In the genomic region with DNA sequence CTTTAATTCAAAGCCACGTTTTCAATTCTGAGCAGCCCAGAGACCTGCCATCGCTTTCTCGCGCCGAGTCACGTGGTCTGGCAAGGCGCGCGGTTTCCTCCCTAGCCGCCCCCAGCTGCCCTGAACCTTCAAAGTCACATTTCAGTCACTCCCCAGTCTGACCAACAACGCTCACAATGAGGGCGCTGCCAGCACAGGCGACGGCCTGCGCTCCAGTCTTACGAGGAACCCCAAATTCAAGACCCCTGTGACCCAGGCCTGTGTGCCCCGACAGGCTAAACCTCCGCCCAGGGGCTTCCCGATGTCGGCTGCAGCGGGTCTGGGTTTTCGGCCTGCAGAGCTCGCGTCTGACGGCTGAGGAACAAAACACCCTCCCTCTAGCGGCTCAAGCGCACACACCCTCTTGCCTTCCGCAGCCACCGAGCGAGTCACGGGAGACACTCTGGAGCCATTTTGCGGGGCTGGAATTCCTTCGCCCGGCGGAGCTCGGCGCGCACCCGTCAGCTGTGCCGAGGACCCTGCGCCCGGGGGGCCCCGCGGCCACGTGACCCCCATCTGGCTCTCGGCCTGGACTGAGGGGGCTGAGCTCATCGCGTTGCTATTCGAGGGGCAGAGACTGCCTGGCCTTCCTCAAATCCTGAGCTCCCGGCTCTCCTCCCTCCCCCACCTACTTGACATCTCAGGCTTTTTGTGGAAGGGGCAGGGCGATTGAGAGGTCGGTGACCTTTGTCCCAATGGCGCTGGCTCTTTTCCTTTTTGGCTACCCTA, we compare ENCODE assay signal across 8 cellular contexts.
A peak's percentile ranks its signal among the peaks of the same experiment; 100 is the strongest.
DNase-seq lines count a peak whose midpoint lies in the region; ATAC-seq and TF ChIP-seq lines count a peak whose summit lies in the region.

No MANE protein-coding gene starts in this region.

- H3K4me2 ChIP-seq in IMR-90 (ENCODE audit: low read depth, low read length) (peak overlapping the region; percentile 84), SU-DHL-6 (ENCODE audit: low read depth, low read length, poor library complexity, severe bottlenecking) (peak overlapping the region; percentile 53), trophoblast cell (ENCODE audit: low read length) (peak overlapping the region; percentile 37)

- H3K27me3 ChIP-seq in IMR-90 (ENCODE audit: control insufficient read depth, insufficient read depth, low read length) (no peaks in the 10 kb centered on the region), SU-DHL-6 (ENCODE audit: low read length) (no peaks in the 10 kb centered on the region), adipocyte (replicated peaks; ENCODE audit: control insufficient read depth, insufficient read depth, low read length) (no peaks in the 10 kb centered on the region), heart right ventricle (no peaks in the 10 kb centered on the region), trophoblast cell (ENCODE audit: insufficient read depth, low read length) (no peaks in the 10 kb centered on the region), tibial artery (no peaks in the 10 kb centered on the region)

- H2BK20ac ChIP-seq in IMR-90 (ENCODE audit: low read depth, low read length) = peak overlapping the region; percentile 60

- DNase-seq in DMS153 (lab: John Stamatoyannopoulos, UW) (peak; percentile 50), IMR-90 (peak; percentile 92), adipocyte (ENCODE audit: low read depth) (peak; percentile 94), heart right ventricle (peak; percentile 88 to 93), trophoblast cell (peak; percentile 89 to 92), tibial artery (peak; percentile 85 to 94)

- no peaks in the 10 kb centered on the region for H4K20me1 ChIP-seq in IMR-90 (ENCODE audit: insufficient read depth, low read length)
- H4K20me1 ChIP-seq in SU-DHL-6 (ENCODE audit: low read depth, low read length) = no peaks in the 10 kb centered on the region

- in situ Hi-C loops in IMR-90 (cut with MboI; ENCODE audit: low sequenced_read_pairs) = no loop called here

- H2BK120ac ChIP-seq in IMR-90 (ENCODE audit: low read depth, low read length) (peak overlapping the region; percentile 87), trophoblast cell (ENCODE audit: insufficient read depth, low read length, poor library complexity) (peak overlapping the region; percentile 98)

- peak overlapping the region; percentile 84 to 92 for H4K8ac ChIP-seq in IMR-90 (ENCODE audit: low read depth in 2 of 2, low read length in 2 of 2)
- H4K8ac ChIP-seq in trophoblast cell (ENCODE audit: low read depth, low read length) = peak overlapping the region; percentile 92

- peak overlapping the region; percentile 85; the same call in 2 of the 3 replicates for H2BK15ac ChIP-seq in IMR-90 (ENCODE audit: low read depth, low read length)

- dilution Hi-C loops in IMR-90 (cut with HindIII; ENCODE audit: low sequenced_read_pairs, unreplicated experiment) = no loop called here

- H3K9me3 ChIP-seq in IMR-90 (ENCODE audit: control insufficient read depth, insufficient read depth, low read length) (no peaks in the 10 kb centered on the region), SU-DHL-6 (ENCODE audit: insufficient read depth, low read length) (no peaks in the 10 kb centered on the region), adipocyte (ENCODE audit: control insufficient read depth, low read length) (no peaks in the 10 kb centered on the region), heart right ventricle (no peaks in the 10 kb centered on the region), trophoblast cell (ENCODE audit: insufficient read depth, low read depth, low read length) (no peaks in the 10 kb centered on the region), tibial artery (no peaks in the 10 kb centered on the region)

- H4K91ac ChIP-seq in IMR-90 (ENCODE audit: insufficient read depth, low read depth, low read length) (peak overlapping the region; percentile 95), trophoblast cell (ENCODE audit: low read depth, low read length) (peak overlapping the region; percentile 100)

- peak; percentile 93 for ATAC-seq in GM21529 (IDR thresholded peaks at IDR 0.05; ENCODE audit: unreplicated experiment)
- ATAC-seq in IMR-90 (ENCODE audit: low read depth) = peak; percentile 91
- peak; percentile 88 to 94 (median 92) for ATAC-seq in heart right ventricle

- 5% methylated on average over 10 of the region's 53 CpGs; no CpG with 5 or more reads in 1 of the 2 experiments for WGBS in IMR-90 (ENCODE audit: extremely low coverage in 2 of 2, insufficient read length in 1 of 2), 2 experiments
- WGBS in heart right ventricle, 2 donors = 1% methylated on average over 53 of the region's 53 CpGs
- WGBS in trophoblast cell (ENCODE audit: extremely low coverage, insufficient coverage, insufficient read length) = no CpG with 5 or more reads among the region's 53 CpGs

- H3K9me2 ChIP-seq in SU-DHL-6 (replicated peaks; ENCODE audit: insufficient read depth, low read length) = no peaks in the 10 kb centered on the region

- peak overlapping the region; percentile 93 for H3K4ac ChIP-seq in IMR-90 (ENCODE audit: low read depth, low read length)
- peak overlapping the region; percentile 92 for H3K4ac ChIP-seq in trophoblast cell (ENCODE audit: low read depth, low read length)

- peak overlapping the region; percentile 86 for H4K5ac ChIP-seq in IMR-90 (ENCODE audit: low read depth, low read length)

- H3K4me3 ChIP-seq in IMR-90 (ENCODE audit: insufficient read depth, low read depth, low read length) (peak overlapping the region; percentile 43), SU-DHL-6 (ENCODE audit: insufficient read depth, low read length, poor library complexity, severe bottlenecking) (peak overlapping the region; percentile 13), adipocyte (ENCODE audit: low read length) (peak overlapping the region; percentile 68), heart right ventricle (peak overlapping the region; percentile 12 to 60 (median 56)), trophoblast cell (ENCODE audit: low read depth, low read length) (no peak overlapping the region), tibial artery (peak overlapping the region; percentile 52 to 61)

- peak overlapping the region; percentile 78; the same call in 1 of the 2 replicates for H3K56ac ChIP-seq in IMR-90 (ENCODE audit: extremely low read depth, insufficient read depth, low read length)

- H3K23ac ChIP-seq in IMR-90 (ENCODE audit: low read depth, low read length) (peak overlapping the region; percentile 90), trophoblast cell (ENCODE audit: low read length) (no peak overlapping the region)

- no peaks in the 10 kb centered on the region for H3F3A ChIP-seq in SU-DHL-6 (ENCODE audit: insufficient read depth)

- no peak for TF ChIP-seq POLR2A in IMR-90 (IDR thresholded peaks at IDR 0.05; ENCODE audit: low read depth, low read length)

- H2AFZ ChIP-seq in IMR-90 (replicated peaks; ENCODE audit: low read length, poor library complexity) (peak overlapping the region; percentile 93), SU-DHL-6 (ENCODE audit: low read depth, low read length, severe bottlenecking) (peak overlapping the region; percentile 50), trophoblast cell (ENCODE audit: insufficient read depth, low read length, poor library complexity) (peak overlapping the region; percentile 56)

- TF ChIP-seq CTCF in IMR-90 (conservative IDR thresholded peaks at IDR 0.05; ENCODE audit: low read depth, low read length) (peak; percentile 68), SU-DHL-6 (IDR thresholded peaks at IDR 0.05; ENCODE audit: insufficient read depth, low read length, poor library complexity, severe bottlenecking) (no peak), heart right ventricle (IDR thresholded peaks at IDR 0.05) (peak; percentile 60 to 85 (median 69)), tibial artery (IDR thresholded peaks at IDR 0.05) (peak; percentile 67 to 84)

- peak overlapping the region; percentile 81 for H3K14ac ChIP-seq in IMR-90 (replicated peaks; ENCODE audit: low read depth, low read length)
- H3K14ac ChIP-seq in trophoblast cell (ENCODE audit: low read length) = peak overlapping the region; percentile 92

- TF ChIP-seq RAD21 in IMR-90 (IDR thresholded peaks at IDR 0.05; ENCODE audit: low read length) = peak; percentile 57

- POLR2A ChIA-PET in IMR-90 (lab: Charles Lee; ENCODE audit: unreplicated experiment) = interaction anchor here (0.9 kb wide), 1 partner anchor 700 kb away, joined by 5 read pairs; no protein-coding TSS in a partner anchor

- peak overlapping the region; percentile 85 for H2BK5ac ChIP-seq in IMR-90 (ENCODE audit: low read depth, low read length, poor library complexity, severe bottlenecking)
- H2BK5ac ChIP-seq in trophoblast cell (ENCODE audit: low read depth, low read length, poor library complexity) = peak overlapping the region; percentile 98

- peak overlapping the region; percentile 75 for H2BK12ac ChIP-seq in trophoblast cell (ENCODE audit: low read length)

- H3K27ac ChIP-seq in IMR-90 (ENCODE audit: insufficient read depth, low read length) = peak overlapping the region; percentile 86
- no peak overlapping the region for H3K27ac ChIP-seq in SU-DHL-6 (ENCODE audit: low read depth, low read length)
- peak overlapping the region; percentile 90 to 99 (median 95) for H3K27ac ChIP-seq in heart right ventricle
- H3K27ac ChIP-seq in trophoblast cell (ENCODE audit: low read depth, low read length) = peak overlapping the region; percentile 95
- H3K27ac ChIP-seq in tibial artery = peak overlapping the region; percentile 89 to 95

- peaks cover 20% of the 10 kb centered on the region for H3K4me1 ChIP-seq in IMR-90 (ENCODE audit: control insufficient read depth, insufficient read depth, low read length)
- H3K4me1 ChIP-seq in adipocyte (ENCODE audit: control insufficient read depth, insufficient read depth, low read length) = peaks cover 49% of the 10 kb centered on the region
- H3K4me1 ChIP-seq in heart right ventricle = peaks cover 4 to 43% (median 33%) of the 10 kb centered on the region in 9 donors
- H3K4me1 ChIP-seq in trophoblast cell (ENCODE audit: control insufficient read depth in 1 of 2, insufficient read depth in 2 of 2, low read length in 2 of 2) = peaks cover 15 to 23% of the 10 kb centered on the region in 2 experiments
- H3K4me1 ChIP-seq in tibial artery = peaks cover 0 to 42% (median 26%) of the 10 kb centered on the region in 4 donors

- H3K79me2 ChIP-seq in SU-DHL-6 (ENCODE audit: insufficient read depth, low read length) (no peaks in the 10 kb centered on the region), trophoblast cell (ENCODE audit: control insufficient read depth, insufficient read depth, low read length, poor library complexity) (peaks cover 11% of the 10 kb centered on the region)

- H3K9me1 ChIP-seq in IMR-90 (ENCODE audit: insufficient read depth, low read length) = peaks cover 17% of the 10 kb centered on the region

- peak overlapping the region; percentile 69 for H2AK5ac ChIP-seq in IMR-90 (ENCODE audit: low read depth, low read length)
- H2AK5ac ChIP-seq in trophoblast cell (ENCODE audit: low read length) = peak overlapping the region; percentile 77

- CTCF ChIA-PET in IMR-90 (lab: Yijun Ruan, JAX) = interaction anchor here (0.7 to 1.8 kb wide), 7 partner anchors 9 to 700 kb away, joined by 3 to 8 read pairs (median 3); no protein-coding TSS in a partner anchor

- H3K79me1 ChIP-seq in IMR-90 (ENCODE audit: low read depth in 1 of 2, low read length in 2 of 2) = peaks cover 3 to 19% of the 10 kb centered on the region in 2 experiments; a peak in 3 of 4 replicates
- peaks cover 29% of the 10 kb centered on the region for H3K79me1 ChIP-seq in trophoblast cell (ENCODE audit: low read length)

- BruUV-seq in IMR-90 (replicated peaks; lab: Mats Ljungman, UMichigan) = no TSS peak

- intact Hi-C loops in IMR-90 (cut with micrococcal nuclease) = loop anchor here (1.0 to 5.0 kb wide), 4 partner anchors 160 to 792 kb away; no protein-coding TSS in a partner anchor
- intact Hi-C loops in heart right ventricle (cut with DNase I) = loop anchor here in 7 of 10 donors (2.0 to 10.0 kb wide), 9 partner anchors 17 to 722 kb away; a partner anchor contains a TSS
- intact Hi-C loops in tibial artery (cut with DNase I; ENCODE audit: low total_unique reads) = loop anchor here (10.0 kb wide), 1 partner anchor 135 kb away; no protein-coding TSS in a partner anchor

- H3K36me3 ChIP-seq in IMR-90 (ENCODE audit: control insufficient read depth, insufficient read depth, low read length) (peaks cover 16% of the 10 kb centered on the region), SU-DHL-6 (ENCODE audit: low read length) (no peaks in the 10 kb centered on the region), adipocyte (ENCODE audit: control insufficient read depth, insufficient read depth, low read length, severe bottlenecking) (peaks cover 37% of the 10 kb centered on the region), heart right ventricle (peaks cover 0 to 39% (median 4%) of the 10 kb centered on the region in 9 donors), trophoblast cell (ENCODE audit: control insufficient read depth in 1 of 2, insufficient read depth in 2 of 2, low read length in 2 of 2) (peaks cover 1 to 7% of the 10 kb centered on the region in 2 experiments), tibial artery (peaks cover 0 to 5% (median 5%) of the 10 kb centered on the region in 3 donors)

- peak overlapping the region; percentile 85 for H2AK9ac ChIP-seq in IMR-90 (replicated peaks; ENCODE audit: low read depth, low read length, poor library complexity)

- peak overlapping the region; percentile 73 for H3K9ac ChIP-seq in IMR-90 (ENCODE audit: low read depth, low read length)
- peak overlapping the region; percentile 20; the same call in 1 of the 2 replicates for H3K9ac ChIP-seq in SU-DHL-6 (ENCODE audit: low read length)
- H3K9ac ChIP-seq in adipocyte (ENCODE audit: low read length) = peak overlapping the region; percentile 87
- peak overlapping the region; percentile 53 for H3K9ac ChIP-seq in trophoblast cell (ENCODE audit: low read length)

- H4K12ac ChIP-seq in trophoblast cell (ENCODE audit: low read depth, low read length) = peak overlapping the region; percentile 59

- H3K18ac ChIP-seq in IMR-90 (ENCODE audit: low read depth, low read length) (peak overlapping the region; percentile 84), trophoblast cell (ENCODE audit: low read length) (peak overlapping the region; percentile 92)

Comparison
In these comparisons a context has a peak if more than half of its experiments do, and no peak if none do; other contexts are left out.
1. H3K9ac ChIP-seq: peak in every context shown above with its lines; median percentile 87 in adipocyte; 73 in IMR-90; 53 in trophoblast cell; 20 in SU-DHL-6.